Comparison of ENCODE assay signal across 13 cellular contexts in genomic region chr1:236870721-236871120, GRCh38.
A peak's percentile ranks its signal among the peaks of the same experiment; 100 is the strongest.
DNase-seq lines count a peak whose midpoint lies in the region; ATAC-seq, FAIRE-seq and TF ChIP-seq lines count a peak whose summit lies in the region.
"Had no signal": no experiment of that assay in that cellular context is flagged by ENCODE, and none has a peak within 500 bp of the region (broad histone marks: within the 10 kb centered on the region; RNA-seq: fewer than 3 reads in every experiment).

No MANE protein-coding gene starts in this region.

- no peaks in the 10 kb centered on the region for H3K9me3 ChIP-seq in Caco-2
- H3K9me3 ChIP-seq in left lung = no peaks in the 10 kb centered on the region
- H3K9me3 ChIP-seq: sigmoid colon had no signal

- no peaks in the 10 kb centered on the region for H3K27me3 Mint-ChIP-seq in Caco-2 (ENCODE audit: insufficient read depth, unreplicated experiment)
- H3K27me3 Mint-ChIP-seq in activated CD8-positive, alpha-beta T cell treated with anti-CD3 and anti-CD28 coated beads, Interleukin-2, amount 10 ng/mL, durations not matched to agents 7 days and 5 days (ENCODE audit: low read depth) = no peaks in the 10 kb centered on the region
- H3K27me3 Mint-ChIP-seq: activated naive CD8-positive, alpha-beta T cell treated with anti-CD3 and anti-CD28 coated beads, Interleukin-2, amount 50 U/mL, for 24 hours; stimulated activated naive CD8-positive, alpha-beta T cell treated with anti-CD3 and anti-CD28 coated beads, Interleukin-15, amount 100 ng/mL, for 72 hours had no signal

- peak overlapping the region in 1 of 2 donors; percentile 78 for H3K27ac ChIP-seq in left lung
- H3K27ac ChIP-seq: sigmoid colon had no signal

- no peaks in the 10 kb centered on the region for H3K27me3 ChIP-seq in Caco-2 (replicated peaks; ENCODE audit: control insufficient read depth, insufficient read depth, low read length)
- H3K27me3 ChIP-seq in left lung = no peaks in the 10 kb centered on the region
- H3K27me3 ChIP-seq: heart right ventricle, sigmoid colon had no signal

- intact Hi-C loops in Caco-2 (cut with micrococcal nuclease; ENCODE audit: unreplicated experiment) (no loop called here), left lung (cut with DNase I) (no loop called here)

- no peaks in the 10 kb centered on the region for H3K36me3 ChIP-seq in Caco-2 (ENCODE audit: control insufficient read depth, insufficient read depth, low read length)
- peaks cover 0 to 48% of the 10 kb centered on the region in 2 donors for H3K36me3 ChIP-seq in left lung

- no peak overlapping the region for H3K4me3 Mint-ChIP-seq in Caco-2 (ENCODE audit: unreplicated experiment)
- H3K4me3 Mint-ChIP-seq in activated CD8-positive, alpha-beta T cell treated with anti-CD3 and anti-CD28 coated beads, Interleukin-2, amount 10 ng/mL, durations not matched to agents 7 days and 5 days = no peak overlapping the region
- H3K4me3 Mint-ChIP-seq: activated naive CD8-positive, alpha-beta T cell treated with anti-CD3 and anti-CD28 coated beads, Interleukin-2, amount 50 U/mL, for 24 hours; stimulated activated naive CD8-positive, alpha-beta T cell treated with anti-CD3 and anti-CD28 coated beads, Interleukin-15, amount 100 ng/mL, for 72 hours had no signal

- no peak for FAIRE-seq in RCC 7860 (lab: Jason Lieb, UNC)

- H3K4me1 Mint-ChIP-seq in Caco-2 (ENCODE audit: low read depth, unreplicated experiment) = no peaks in the 10 kb centered on the region
- H3K4me1 Mint-ChIP-seq in activated CD8-positive, alpha-beta T cell treated with anti-CD3 and anti-CD28 coated beads, Interleukin-2, amount 10 ng/mL, durations not matched to agents 7 days and 5 days (ENCODE audit: low read depth) = no peaks in the 10 kb centered on the region

- DNase-seq in Caco-2 (no peak), OCI-M1 (lab: John Stamatoyannopoulos, UW) (peak; percentile 87), left lung (no peak), RCC 7860 (ENCODE audit: low spot score) (no peak)
- no peak for DNase-seq in activated CD8-positive, alpha-beta T cell treated with anti-CD3 and anti-CD28 coated beads, Interleukin-2, amount 10 ng/mL, durations not matched to agents 7 days and 5 days
- DNase-seq: activated naive CD8-positive, alpha-beta T cell treated with anti-CD3 and anti-CD28 coated beads, Interleukin-2, amount 50 U/mL, for 24 hours; heart right ventricle; NCI-H2171 treated with DMSO at 0.1 percent for 48 hours; sigmoid colon; stimulated activated naive CD8-positive, alpha-beta T cell treated with anti-CD3 and anti-CD28 coated beads, Interleukin-15, amount 100 ng/mL, for 72 hours had no signal

- POLR2A ChIA-PET in Caco-2 (lab: Charles Lee) = no interaction called here
- POLR2A ChIA-PET in activated CD8-positive, alpha-beta T cell treated with anti-CD3 and anti-CD28 coated beads, Interleukin-2, amount 10 ng/mL, durations not matched to agents 7 days and 5 days (lab: Charles Lee) = no interaction called here

- ATAC-seq in HG02798 (IDR thresholded peaks at IDR 0.05; ENCODE audit: poor library complexity, unreplicated experiment) = peak; percentile 61
- peak; percentile 52 for ATAC-seq in left lung
- ATAC-seq in activated CD8-positive, alpha-beta T cell treated with anti-CD3 and anti-CD28 coated beads, Interleukin-2, amount 10 ng/mL, durations not matched to agents 7 days and 5 days = no peak
- ATAC-seq in HG03196 (IDR thresholded peaks at IDR 0.05; ENCODE audit: unreplicated experiment) = no peak
- no peak for ATAC-seq in GM21825 (IDR thresholded peaks at IDR 0.05; ENCODE audit: unreplicated experiment)
- ATAC-seq: activated naive CD8-positive, alpha-beta T cell treated with anti-CD3 and anti-CD28 coated beads, Interleukin-2, amount 50 U/mL, for 24 hours; stimulated activated naive CD8-positive, alpha-beta T cell treated with anti-CD3 and anti-CD28 coated beads, Interleukin-15, amount 100 ng/mL, for 72 hours had no signal

- H3K9me3 Mint-ChIP-seq in Caco-2 (ENCODE audit: unreplicated experiment) = no peaks in the 10 kb centered on the region
- H3K9me3 Mint-ChIP-seq in activated CD8-positive, alpha-beta T cell treated with anti-CD3 and anti-CD28 coated beads, Interleukin-2, amount 10 ng/mL, durations not matched to agents 7 days and 5 days (ENCODE audit: insufficient read depth) = no peaks in the 10 kb centered on the region
- H3K9me3 Mint-ChIP-seq: activated naive CD8-positive, alpha-beta T cell treated with anti-CD3 and anti-CD28 coated beads, Interleukin-2, amount 50 U/mL, for 24 hours; stimulated activated naive CD8-positive, alpha-beta T cell treated with anti-CD3 and anti-CD28 coated beads, Interleukin-15, amount 100 ng/mL, for 72 hours had no signal

- peak overlapping the region; percentile 28 for H3K27ac Mint-ChIP-seq in Caco-2 (ENCODE audit: unreplicated experiment)
- H3K27ac Mint-ChIP-seq in activated CD8-positive, alpha-beta T cell treated with anti-CD3 and anti-CD28 coated beads, Interleukin-2, amount 10 ng/mL, durations not matched to agents 7 days and 5 days = no peak overlapping the region
- H3K27ac Mint-ChIP-seq: activated naive CD8-positive, alpha-beta T cell treated with anti-CD3 and anti-CD28 coated beads, Interleukin-2, amount 50 U/mL, for 24 hours had no signal

- CTCF ChIA-PET in Caco-2 (lab: Charles Lee) = no interaction called here
- CTCF ChIA-PET in activated CD8-positive, alpha-beta T cell treated with anti-CD3 and anti-CD28 coated beads, Interleukin-2, amount 10 ng/mL, durations not matched to agents 7 days and 5 days (lab: Charles Lee) = interaction anchor here (0.8 to 3.4 kb wide), 4 partner anchors 12 to 112 kb away, joined by 3 to 32 read pairs (median 4); no protein-coding TSS in a partner anchor

- BruUV-seq in Caco-2 (replicated peaks; lab: Mats Ljungman, UMichigan) = no TSS peak

- H3K4me1 ChIP-seq in Caco-2 = no peaks in the 10 kb centered on the region
- H3K4me1 ChIP-seq in left lung = peaks cover 0 to 22% of the 10 kb centered on the region in 2 donors

- no peak for TF ChIP-seq CTCF in Caco-2 (IDR thresholded peaks at IDR 0.05; ENCODE audit: insufficient read depth in 1 of 2, low read depth in 1 of 2, low read length in 1 of 2, severe bottlenecking in 1 of 2, unreplicated experiment in 1 of 2)
- no peak for TF ChIP-seq CTCF in left lung (IDR thresholded peaks at IDR 0.05)

- peaks cover 18% of the 10 kb centered on the region for H3K36me3 Mint-ChIP-seq in Caco-2 (ENCODE audit: insufficient read depth, unreplicated experiment)
- peaks cover 22% of the 10 kb centered on the region for H3K36me3 Mint-ChIP-seq in activated CD8-positive, alpha-beta T cell treated with anti-CD3 and anti-CD28 coated beads, Interleukin-2, amount 10 ng/mL, durations not matched to agents 7 days and 5 days (ENCODE audit: low read depth)

- H3K4me3 ChIP-seq in Caco-2 (ENCODE audit: low read depth, low read length) = no peak overlapping the region
- no peak overlapping the region for H3K4me3 ChIP-seq in left lung
- H3K4me3 ChIP-seq: heart right ventricle, sigmoid colon had no signal

Comparison
In these comparisons a context has a peak if more than half of its experiments do, and no peak if none do; other contexts are left out.
1. ATAC-seq: peak in HG02798 (single experiment) and left lung (single experiment); none in activated CD8-positive, alpha-beta T cell treated with anti-CD3 and anti-CD28 coated beads, Interleukin-2, amount 10 ng/mL, durations not matched to agents 7 days and 5 days (single experiment), HG03196 (single experiment) and GM21825 (single experiment).